Comparison of ENCODE assay signal across 20 cellular contexts in genomic region chr15:63340878-63341277, GRCh38. TPM values are rescaled to one million over a fixed set of nuclear protein-coding genes. Genes with fewer than 3 reads are reported as not detected.
"Had no signal": no experiment of that assay in that cellular context is flagged by ENCODE, and none has a peak within 500 bp of the region (broad histone marks: within the 10 kb centered on the region; RNA-seq: fewer than 3 reads in every experiment).

No MANE protein-coding gene starts in this region.

- H3K4me1 ChIP-seq: tibial nerve had no signal

- H3K36me3 ChIP-seq: spleen, tibial nerve had no signal

- ATAC-seq: left ventricle myocardium superior, natural killer cell, right cardiac atrium had no signal

- H3K27ac ChIP-seq: esophagus squamous epithelium, spleen, suprapubic skin, tibial nerve had no signal

- H3K9me3 ChIP-seq: esophagus squamous epithelium, spleen, suprapubic skin, tibial nerve had no signal

- DNase-seq: activated CD4-positive, alpha-beta memory T cell treated with anti-CD3 and anti-CD28 coated beads, Interleukin-2, amount 10 ng/mL, durations not matched to agents 7 days and 5 days; activated CD4-positive, alpha-beta T cell treated with anti-CD3 and anti-CD28 coated beads for 1 hour; activated CD4-positive, alpha-beta T cell treated with anti-CD3 and anti-CD28 coated beads, Interleukin-2, amount 10 ng/mL, durations not matched to agents 7 days and 5 days; activated CD8-positive, alpha-beta memory T cell treated with anti-CD3 and anti-CD28 coated beads, Interleukin-2, amount 50 U/mL, for 48 hours; activated gamma-delta T cell; activated naive CD4-positive, alpha-beta T cell treated with anti-CD3 and anti-CD28 coated beads, Interleukin-2, amount 10 ng/mL, durations not matched to agents 7 days and 5 days; activated naive CD8-positive, alpha-beta T cell treated with anti-CD3 and anti-CD28 coated beads, Interleukin-2, amount 10 ng/mL, durations not matched to agents 7 days and 5 days; activated T-cell treated with anti-CD3 and anti-CD28 coated beads, Interleukin-2, amount 50 U/mL, for 24 hours; amniotic stem cell; endodermal cell; esophagus squamous epithelium; left ventricle myocardium superior; natural killer cell; posterior cingulate gyrus; right cardiac atrium; spleen; stimulated activated naive CD4-positive, alpha-beta T cell; T-helper 9 cell had no signal

- H3K27me3 ChIP-seq: esophagus squamous epithelium, spleen, suprapubic skin, tibial nerve had no signal

- H3K4me3 ChIP-seq: esophagus squamous epithelium, spleen, suprapubic skin, tibial nerve had no signal

RNA-seq across cellular contexts. Expression of gene CA12, which starts 40.8 kb away (rescaled TPM):
- total RNA-seq: activated CD4-positive, alpha-beta T cell treated with anti-CD3 and anti-CD28 coated beads, Interleukin-2, amount 10 ng/mL, durations not matched to agents 7 days and 5 days; activated naive CD8-positive, alpha-beta T cell treated with anti-CD3 and anti-CD28 coated beads, Interleukin-2, amount 10 ng/mL, durations not matched to agents 7 days and 5 days; natural killer cell had no signal
